In genomic region chr10:3106908-3107425, GRCh38 we compare ENCODE assay signal across 1 cellular context.
TF ChIP-seq lines count a peak whose summit lies in the region.

No MANE protein-coding gene starts in this region.

TF ChIP-seq in SK-N-SH treated with all-trans-retinoic acid at 6 μM for 48 hours, 23 proteins besides CTCF, POLR2A, EP300 and RAD21 (continued from another document):
- no peak for TF ChIP-seq PATZ1 (CRISPR knock-in tag; IDR thresholded peaks at IDR 0.05; ENCODE audit: borderline replicate concordance)
